Comparison of ENCODE assay signal across 8 cellular contexts in the genomic region with DNA sequence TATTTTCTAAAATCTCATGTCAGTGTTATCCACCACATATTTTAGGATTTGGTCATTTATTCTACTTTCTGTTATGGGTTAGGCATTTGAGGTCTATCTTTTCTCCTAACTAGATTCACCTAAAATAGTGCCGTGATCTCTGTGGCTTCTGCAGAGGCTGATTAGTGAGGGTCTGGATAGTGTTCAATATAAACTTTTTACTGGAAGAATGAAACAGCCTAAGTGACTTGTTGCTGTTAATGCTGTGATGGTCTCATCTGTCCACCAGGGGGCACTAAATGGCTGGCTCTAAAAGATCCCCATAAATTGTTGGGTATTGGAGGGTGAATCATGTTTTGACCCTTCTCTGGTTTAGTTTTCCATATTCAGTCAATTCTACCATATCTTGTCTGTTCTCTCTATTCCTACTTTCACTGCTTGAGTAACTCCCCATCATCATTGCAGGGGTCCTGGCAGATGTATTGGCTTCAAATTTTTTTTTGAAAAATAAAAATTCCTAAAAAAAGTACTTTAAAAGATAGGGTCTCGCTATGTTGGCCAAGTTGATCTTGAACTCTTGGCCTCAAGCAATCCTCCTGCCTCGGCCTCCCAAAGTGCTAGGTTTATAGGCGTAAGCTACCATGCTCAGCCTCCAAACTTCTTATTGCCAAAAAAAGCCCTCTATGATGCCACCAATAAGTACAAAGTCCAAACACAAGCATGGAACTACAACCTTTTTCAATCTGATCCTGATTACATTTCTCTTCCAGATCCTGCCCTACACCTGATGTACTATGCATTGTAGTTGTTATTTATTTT. TPM values are rescaled to one million over a fixed set of nuclear protein-coding genes. Genes with fewer than 3 reads are reported as not detected.
DNase-seq lines count a peak whose midpoint lies in the region; ATAC-seq and TF ChIP-seq lines count a peak whose summit lies in the region.

No MANE protein-coding gene starts in this region.

- H3K4me1 ChIP-seq in CD4-positive, CD25-positive, alpha-beta regulatory T cell (ENCODE audit: control insufficient read depth, insufficient read depth, low read length, poor library complexity, severe bottlenecking): peaks cover 1% of the 10 kb centered on the region
- H3K4me1 ChIP-seq in lower lobe of right lung: peaks cover 4% of the 10 kb centered on the region

- H3K27me3 Mint-ChIP-seq in CD4-positive, CD25-positive, alpha-beta regulatory T cell: no peaks in the 10 kb centered on the region

- TF ChIP-seq CTCF in lower lobe of right lung (IDR thresholded peaks at IDR 0.05): peak; percentile 88

- peaks cover 11% of the 10 kb centered on the region for H3K36me3 Mint-ChIP-seq in CD4-positive, CD25-positive, alpha-beta regulatory T cell

- POLR2A ChIA-PET in HEK293T (lab: Yijun Ruan, JAX): interaction anchor here (1.7 kb wide), 1 partner anchor 233 kb away, joined by 5 read pairs; no protein-coding TSS in a partner anchor

- ATAC-seq in CD4-positive, CD25-positive, alpha-beta regulatory T cell (ENCODE audit: low read depth in 2 of 2): peak; percentile 65 to 70
- peak; percentile 82 to 86 for ATAC-seq in lower lobe of right lung
- no peak for ATAC-seq in HG02870 (IDR thresholded peaks at IDR 0.05; ENCODE audit: unreplicated experiment)

- no peak overlapping the region for H3K4me3 ChIP-seq in CD4-positive, CD25-positive, alpha-beta regulatory T cell (ENCODE audit: low read depth, low read length)
- no peak overlapping the region for H3K4me3 ChIP-seq in lower lobe of right lung

- no peaks in the 10 kb centered on the region for H3K27me3 ChIP-seq in CD4-positive, CD25-positive, alpha-beta regulatory T cell (ENCODE audit: control insufficient read depth, insufficient read depth, low read length)
- no peaks in the 10 kb centered on the region for H3K27me3 ChIP-seq in lower lobe of right lung (ENCODE audit: low read depth)

- intact Hi-C loops in lower lobe of right lung (cut with DNase I): no loop called here

- no peaks in the 10 kb centered on the region for H3K9me3 Mint-ChIP-seq in CD4-positive, CD25-positive, alpha-beta regulatory T cell

- peak overlapping the region in 1 of 4 donors; percentile 63 for H3K4me3 Mint-ChIP-seq in CD4-positive, CD25-positive, alpha-beta regulatory T cell

- CTCF ChIA-PET in HEK293T (lab: Yijun Ruan, JAX): interaction anchor here (1.1 to 2.7 kb wide), 2 partner anchors 52 kb away, joined by 3 to 24 read pairs; no protein-coding TSS in a partner anchor

- no peaks in the 10 kb centered on the region for H3K9me3 ChIP-seq in CD4-positive, CD25-positive, alpha-beta regulatory T cell (ENCODE audit: control insufficient read depth in 2 of 2, low read length in 2 of 2)
- H3K9me3 ChIP-seq in lower lobe of right lung: no peaks in the 10 kb centered on the region

- peaks cover 3 to 8% (median 5%) of the 10 kb centered on the region in 4 donors for H3K4me1 Mint-ChIP-seq in CD4-positive, CD25-positive, alpha-beta regulatory T cell

- peaks cover 27% of the 10 kb centered on the region for H3K36me3 ChIP-seq in CD4-positive, CD25-positive, alpha-beta regulatory T cell (ENCODE audit: control insufficient read depth, insufficient read depth, low read length)
- peaks cover 29% of the 10 kb centered on the region for H3K36me3 ChIP-seq in lower lobe of right lung

- DNase-seq in CD4-positive, CD25-positive, alpha-beta regulatory T cell: peak; percentile 49 to 79 (median 62)
- DNase-seq in HEK293T (ENCODE audit: extremely low spot score): peak; percentile 69
- DNase-seq in NCI-H524 (lab: John Stamatoyannopoulos, UW): peak; percentile 70 to 88
- DNase-seq in activated CD4-positive, alpha-beta T cell treated with anti-CD3 and anti-CD28 coated beads for 48 hours: peak; percentile 77
- DNase-seq in dermis microvascular lymphatic vessel endothelial cell (ENCODE audit: low read depth in 2 of 2): peak; percentile 56 to 84
- DNase-seq in lower lobe of right lung: no peak
- DNase-seq in stimulated activated CD8-positive, alpha-beta memory T cell treated with anti-CD3 and anti-CD28 coated beads, Interleukin-15, amount 100 ng/mL, for 4 hours (ENCODE audit: low read depth in 2 of 2): peak; percentile 22 to 55

- no peak overlapping the region for H3K27ac ChIP-seq in CD4-positive, CD25-positive, alpha-beta regulatory T cell (ENCODE audit: insufficient read depth, low read length, poor library complexity, severe bottlenecking)
- no peak overlapping the region for H3K27ac ChIP-seq in lower lobe of right lung

- peak overlapping the region in 1 of 3 donors; percentile 40 for H3K27ac Mint-ChIP-seq in CD4-positive, CD25-positive, alpha-beta regulatory T cell

TF ChIP-seq in HEK293T, 16 proteins besides CTCF, POLR2A, EP300 and RAD21:
- TF ChIP-seq FOXK2 (IDR thresholded peaks at IDR 0.05) (0 out of 2 replicates have a peak, but pooled peaks have one; percentile 20), ELF4 (IDR thresholded peaks at IDR 0.05) (no peak)

RNA-seq across cellular contexts. Expression of a gene that starts 6.9 kb away (rescaled TPM):
- 188 TPM for total RNA-seq in CD4-positive, CD25-positive, alpha-beta regulatory T cell
- polyA plus RNA-seq in CD4-positive, CD25-positive, alpha-beta regulatory T cell: 100 to 1,000 TPM in 1 of 4 donors, 10 to 100 TPM in 3; 78.8 to 102 (median 89.3) TPM
- 67.0 and 90.6 TPM in 2 replicates for total RNA-seq in dermis microvascular lymphatic vessel endothelial cell
- 122 TPM for total RNA-seq in lower lobe of right lung

RNA-seq across cellular contexts. Expression of a gene that starts 21.5 kb away (rescaled TPM):
- 2.6 TPM for total RNA-seq in CD4-positive, CD25-positive, alpha-beta regulatory T cell
- not detected for polyA plus RNA-seq in CD4-positive, CD25-positive, alpha-beta regulatory T cell
- 10.9 and 16.3 TPM in 2 replicates for total RNA-seq in dermis microvascular lymphatic vessel endothelial cell
- total RNA-seq in lower lobe of right lung: 43.9 TPM

RNA-seq across cellular contexts. Expression of a gene that starts 24.5 kb away (rescaled TPM):
- total RNA-seq in CD4-positive, CD25-positive, alpha-beta regulatory T cell: 3.2 TPM
- polyA plus RNA-seq in CD4-positive, CD25-positive, alpha-beta regulatory T cell: 1 to 10 TPM in 3 of 4 donors, under 1 TPM in 1; 0.94 to 3.2 (median 2.1) TPM
- total RNA-seq in dermis microvascular lymphatic vessel endothelial cell (0.13 and 0.38 TPM in 2 replicates), lower lobe of right lung (10.6 TPM)

RNA-seq across cellular contexts. Expression of a gene that starts 25.5 kb away (rescaled TPM):
- 33.2 TPM for total RNA-seq in CD4-positive, CD25-positive, alpha-beta regulatory T cell
- polyA plus RNA-seq in CD4-positive, CD25-positive, alpha-beta regulatory T cell: 1 to 10 TPM; 2.5 to 4.6 (median 2.9) TPM
- total RNA-seq in dermis microvascular lymphatic vessel endothelial cell (1.7 and 2.9 TPM in 2 replicates), lower lobe of right lung (16.9 TPM)

RNA-seq across cellular contexts. Expression of a gene that starts 36.8 kb away (rescaled TPM):
- not detected for total RNA-seq in CD4-positive, CD25-positive, alpha-beta regulatory T cell
- polyA plus RNA-seq in CD4-positive, CD25-positive, alpha-beta regulatory T cell: not detected
- total RNA-seq in dermis microvascular lymphatic vessel endothelial cell (not detected in 2 replicates), lower lobe of right lung (11.5 TPM)
